17 cellular contexts compared by ENCODE assay signal in the genomic region with DNA sequence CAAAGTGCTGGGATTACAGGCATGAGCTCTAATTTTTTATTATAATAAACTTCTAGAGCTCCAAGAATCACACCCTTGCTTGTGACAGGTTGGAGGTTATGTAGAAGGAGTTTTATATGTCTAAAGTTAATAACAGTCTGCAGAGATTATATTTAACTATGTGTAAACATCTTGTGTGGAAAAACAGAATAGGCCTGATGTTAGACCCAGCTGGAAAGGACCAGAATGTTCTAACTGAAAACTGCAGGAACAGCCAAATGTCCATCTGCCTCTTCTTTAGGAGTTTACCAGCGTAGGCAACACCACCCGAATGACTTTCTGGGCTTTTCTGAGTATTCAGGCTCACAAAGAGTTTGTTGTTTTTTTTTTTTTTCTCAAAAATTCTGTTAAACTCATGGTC.
DNase-seq lines count a peak whose midpoint lies in the region; ATAC-seq, FAIRE-seq and TF ChIP-seq lines count a peak whose summit lies in the region.
"Had no signal": no experiment of that assay in that cellular context is flagged by ENCODE, and none has a peak within 500 bp of the region (broad histone marks: within the 10 kb centered on the region; RNA-seq: fewer than 3 reads in every experiment).

No MANE protein-coding gene starts in this region.

- TF ChIP-seq CTCF in VCaP (conservative IDR thresholded peaks at IDR 0.05) (no peak), mucosa of descending colon (IDR thresholded peaks at IDR 0.05) (no peak), stomach (IDR thresholded peaks at IDR 0.05) (no peak)

- no peaks in the 10 kb centered on the region for H4K20me1 ChIP-seq in GM23248 (ENCODE audit: insufficient read depth)
- H4K20me1 ChIP-seq: BLaER1 treated with 17β-estradiol and CSF1 and Interleukin-3, amounts not matched to agents 10 nM and 100 nM had no signal

- in situ Hi-C loops in GM23248 (cut with MboI) = no loop called here

- FAIRE-seq in endometrium (lab: Jason Lieb, UNC) = peak; percentile 50

- ATAC-seq in mucosa of descending colon = peak; percentile 90
- ATAC-seq in HG02973 (IDR thresholded peaks at IDR 0.05; ENCODE audit: unreplicated experiment) = no peak
- ATAC-seq in HG03457 (IDR thresholded peaks at IDR 0.05; ENCODE audit: unreplicated experiment) = no peak
- ATAC-seq: CD8-positive, alpha-beta T cell; HCT116 had no signal

- H3K4me3 ChIP-seq in mucosa of descending colon = no peak overlapping the region
- H3K4me3 ChIP-seq in stomach = no peak overlapping the region
- H3K4me3 ChIP-seq in GM23248 = no peak overlapping the region
- H3K4me3 ChIP-seq: BLaER1 treated with 17β-estradiol and CSF1 and Interleukin-3, amounts not matched to agents 10 nM and 100 nM had no signal

- H3K9me2 ChIP-seq in GM23248 (ENCODE audit: insufficient read depth) = no peaks in the 10 kb centered on the region

- DNase-seq in mucosa of descending colon (peak in 1 of 3 donors; percentile 61), stomach (no peak), GM23248 (no peak), HT-29 (ENCODE audit: low spot score) (no peak)
- DNase-seq: Calu3; CD8-positive, alpha-beta T cell; DMS79 treated with DMSO at 0.1 percent for 48 hours; GF-D8; GOT3; H7; HFFc6 had no signal

- no peak overlapping the region for H3K4me2 ChIP-seq in GM23248 (ENCODE audit: unreplicated experiment)
- H3K4me2 ChIP-seq: BLaER1 treated with 17β-estradiol and CSF1 and Interleukin-3, amounts not matched to agents 10 nM and 100 nM had no signal

- peak overlapping the region; percentile 44 for H3K27ac ChIP-seq in VCaP
- H3K27ac ChIP-seq in stomach = peak overlapping the region in 4 of 5 donors; percentile 8 to 38 (median 32)
- H3K27ac ChIP-seq in GM23248 = no peak overlapping the region
- H3K27ac ChIP-seq: BLaER1 treated with 17β-estradiol and CSF1 and Interleukin-3, amounts not matched to agents 10 nM and 100 nM had no signal

- H3K79me2 ChIP-seq in GM23248 (ENCODE audit: insufficient read depth) = no peaks in the 10 kb centered on the region

- H3K27me3 ChIP-seq in stomach = no peaks in the 10 kb centered on the region
- H3K27me3 ChIP-seq in GM23248 (replicated peaks; ENCODE audit: insufficient read depth) = no peaks in the 10 kb centered on the region
- H3K27me3 ChIP-seq: BLaER1 treated with 17β-estradiol and CSF1 and Interleukin-3, amounts not matched to agents 10 nM and 100 nM had no signal

- H3K9me3 ChIP-seq in mucosa of descending colon (no peaks in the 10 kb centered on the region), stomach (no peaks in the 10 kb centered on the region), GM23248 (ENCODE audit: low read depth) (no peaks in the 10 kb centered on the region)

- H3K4me1 ChIP-seq in mucosa of descending colon (ENCODE audit: low read depth) (no peaks in the 10 kb centered on the region), stomach (peaks cover 0 to 10% (median 0%) of the 10 kb centered on the region in 4 donors), GM23248 (ENCODE audit: insufficient read depth) (peaks cover 7% of the 10 kb centered on the region)
- H3K4me1 ChIP-seq: BLaER1 treated with 17β-estradiol and CSF1 and Interleukin-3, amounts not matched to agents 10 nM and 100 nM had no signal

- no peaks in the 10 kb centered on the region for H3F3A ChIP-seq in GM23248 (ENCODE audit: insufficient read depth)

- TF ChIP-seq EP300 in stomach (IDR thresholded peaks at IDR 0.05) = no peak

- no peak overlapping the region for H3K9ac ChIP-seq in GM23248
- H3K9ac ChIP-seq: BLaER1 treated with 17β-estradiol and CSF1 and Interleukin-3, amounts not matched to agents 10 nM and 100 nM had no signal

- TF ChIP-seq POLR2A in stomach (IDR thresholded peaks at IDR 0.05) = no peak

- no peaks in the 10 kb centered on the region for H3K36me3 ChIP-seq in mucosa of descending colon (ENCODE audit: low read depth)
- no peaks in the 10 kb centered on the region for H3K36me3 ChIP-seq in stomach
- H3K36me3 ChIP-seq in GM23248 (ENCODE audit: low read depth) = no peaks in the 10 kb centered on the region
- H3K36me3 ChIP-seq: BLaER1 treated with 17β-estradiol and CSF1 and Interleukin-3, amounts not matched to agents 10 nM and 100 nM had no signal

- intact Hi-C loops in mucosa of descending colon (cut with DNase I, micrococcal nuclease) = no loop called here
- intact Hi-C loops in stomach (cut with DNase I; ENCODE audit: low total_unique reads) = no loop called here

- no peak overlapping the region for H2AFZ ChIP-seq in GM23248

- WGBS in stomach, 5 donors = 61 to 88% (median 69%) methylated on average over 2 of the region's 2 CpGs
- WGBS in GM23248 (ENCODE audit: low coverage in 1 of 2, low lambda C conversion rate in 2 of 2, missing lambda C conversion rate in 2 of 2), 2 experiments = 32 to 38% methylated on average over 2 of the region's 2 CpGs
